ENCODE assay signal across 17 cellular contexts in genomic region chr20:32898721-32899120, GRCh38. TPM values are rescaled to one million over a fixed set of nuclear protein-coding genes. Genes with fewer than 3 reads are reported as not detected.
DNase-seq lines count a peak whose midpoint lies in the region; ATAC-seq and TF ChIP-seq lines count a peak whose summit lies in the region.
"Had no signal": no experiment of that assay in that cellular context is flagged by ENCODE, and none has a peak within 500 bp of the region (broad histone marks: within the 10 kb centered on the region; RNA-seq: fewer than 3 reads in every experiment).

No MANE protein-coding gene starts in this region.

- H3K27ac Mint-ChIP-seq in activated T-helper 17 cell treated with anti-CD3 and anti-CD28 coated beads, Interleukin-2, amount 50 U/mL, for 72 hours, result no peak overlapping the region
- H3K27ac Mint-ChIP-seq: activated CD4-positive, alpha-beta memory T cell treated with anti-CD3 and anti-CD28 coated beads, Interleukin-2, amount 10 ng/mL, durations not matched to agents 7 days and 5 days; stimulated activated memory B cell treated with anti-CD40 and anti-IgM and Interleukin-4, amounts not matched to agents 10 μg/mL and 1 μg/mL and 100 μg/mL, for 72 hours had no signal

- no peaks in the 10 kb centered on the region for H3K9me3 ChIP-seq in thyroid gland

- no peak overlapping the region for H3K4me3 Mint-ChIP-seq in activated T-helper 17 cell treated with anti-CD3 and anti-CD28 coated beads, Interleukin-2, amount 50 U/mL, for 72 hours
- H3K4me3 Mint-ChIP-seq: activated CD4-positive, alpha-beta memory T cell treated with anti-CD3 and anti-CD28 coated beads, Interleukin-2, amount 10 ng/mL, durations not matched to agents 7 days and 5 days; stimulated activated memory B cell treated with anti-CD40 and anti-IgM and Interleukin-4, amounts not matched to agents 10 μg/mL and 1 μg/mL and 100 μg/mL, for 72 hours had no signal

- H3K4me3 ChIP-seq in AG09309 (ENCODE audit: control insufficient read depth, low read depth, low read length) (no peak overlapping the region), thyroid gland (replicated peaks in 1 of 3) (no peak overlapping the region)

- peak; percentile 66 for DNase-seq in AG09309 (ENCODE audit: low read depth)
- DNase-seq in GM04504 (ENCODE audit: low read depth), result peak; percentile 81
- DNase-seq in hepatic stellate cell (ENCODE audit: low spot score), result peak; percentile 50
- DNase-seq in thyroid gland, result no peak
- no peak for DNase-seq in NCI-H82 treated with DMSO at 0.1 percent for 48 hours (lab: John Stamatoyannopoulos, UW; ENCODE audit: unreplicated experiment)
- DNase-seq in NOMO-1 (lab: John Stamatoyannopoulos, UW; ENCODE audit: unreplicated experiment in 2 of 2), result no peak
- no peak for DNase-seq in ureter (ENCODE audit: low spot score)
- DNase-seq: activated CD4-positive, alpha-beta memory T cell treated with anti-CD3 and anti-CD28 coated beads, Interleukin-2, amount 10 ng/mL, durations not matched to agents 7 days and 5 days; AML-193; cortex of kidney; NCI-H2081 treated with DMSO at 0.1 percent for 48 hours; small intestine had no signal

- ATAC-seq in activated T-helper 17 cell treated with anti-CD3 and anti-CD28 coated beads, Interleukin-2, amount 50 U/mL, for 72 hours (replicated peaks), result peak; percentile 47
- ATAC-seq: Panc1; stimulated activated memory B cell treated with anti-CD40 and anti-IgM and Interleukin-4, amounts not matched to agents 10 μg/mL and 1 μg/mL and 100 μg/mL, for 72 hours had no signal

- no peaks in the 10 kb centered on the region for H3K27me3 Mint-ChIP-seq in activated T-helper 17 cell treated with anti-CD3 and anti-CD28 coated beads, Interleukin-2, amount 50 U/mL, for 72 hours
- H3K27me3 Mint-ChIP-seq: activated CD4-positive, alpha-beta memory T cell treated with anti-CD3 and anti-CD28 coated beads, Interleukin-2, amount 10 ng/mL, durations not matched to agents 7 days and 5 days; stimulated activated memory B cell treated with anti-CD40 and anti-IgM and Interleukin-4, amounts not matched to agents 10 μg/mL and 1 μg/mL and 100 μg/mL, for 72 hours had no signal

- intact Hi-C loops in thyroid gland (cut with DNase I), result loop anchor here (5.0 kb wide), 1 partner anchor 194 kb away; no protein-coding TSS in a partner anchor

- H3K9me3 Mint-ChIP-seq in activated T-helper 17 cell treated with anti-CD3 and anti-CD28 coated beads, Interleukin-2, amount 50 U/mL, for 72 hours, result no peaks in the 10 kb centered on the region
- H3K9me3 Mint-ChIP-seq: activated CD4-positive, alpha-beta memory T cell treated with anti-CD3 and anti-CD28 coated beads, Interleukin-2, amount 10 ng/mL, durations not matched to agents 7 days and 5 days; stimulated activated memory B cell treated with anti-CD40 and anti-IgM and Interleukin-4, amounts not matched to agents 10 μg/mL and 1 μg/mL and 100 μg/mL, for 72 hours had no signal

- TF ChIP-seq CTCF in AG09309 (IDR thresholded peaks at IDR 0.05; ENCODE audit: control insufficient read depth, insufficient read depth, low read depth, low read length, missing control alignments) (no peak), thyroid gland (IDR thresholded peaks at IDR 0.05) (no peak)

- no peak overlapping the region for H3K27ac ChIP-seq in thyroid gland

- no peaks in the 10 kb centered on the region for H3K27me3 ChIP-seq in thyroid gland

- TF ChIP-seq POLR2A in thyroid gland (IDR thresholded peaks at IDR 0.05), result no peak

- H3K4me1 ChIP-seq in thyroid gland, result peaks cover 0 to 4% of the 10 kb centered on the region in 2 donors

- WGBS in thyroid gland, 2 donors, result 70 to 74% methylated on average over 5 of the region's 5 CpGs

- no peaks in the 10 kb centered on the region for H3K36me3 Mint-ChIP-seq in activated T-helper 17 cell treated with anti-CD3 and anti-CD28 coated beads, Interleukin-2, amount 50 U/mL, for 72 hours (ENCODE audit: low read depth)
- H3K36me3 Mint-ChIP-seq: stimulated activated memory B cell treated with anti-CD40 and anti-IgM and Interleukin-4, amounts not matched to agents 10 μg/mL and 1 μg/mL and 100 μg/mL, for 72 hours had no signal

- H3K36me3 ChIP-seq in thyroid gland, result no peaks in the 10 kb centered on the region

- no peaks in the 10 kb centered on the region for H3K4me1 Mint-ChIP-seq in activated T-helper 17 cell treated with anti-CD3 and anti-CD28 coated beads, Interleukin-2, amount 50 U/mL, for 72 hours
- H3K4me1 Mint-ChIP-seq: activated CD4-positive, alpha-beta memory T cell treated with anti-CD3 and anti-CD28 coated beads, Interleukin-2, amount 10 ng/mL, durations not matched to agents 7 days and 5 days had no signal

RNA-seq across cellular contexts. Expression of gene EFCAB8, which starts 40.0 kb away (rescaled TPM):
- under 1 TPM; 0.19 to 0.45 TPM for total RNA-seq in activated T-helper 17 cell treated with anti-CD3 and anti-CD28 coated beads, Interleukin-2, amount 50 U/mL, for 72 hours
- total RNA-seq in thyroid gland, result 1 to 10 TPM in 1 of 4 donors, under 1 TPM in 1, not detected in 2; 0.27 to 2.3 TPM
- total RNA-seq in ureter, result 1.0 TPM
- total RNA-seq: epithelial cell of proximal tubule, kidney epithelial cell had no signal

Comparison
In these comparisons a context has a peak if more than half of its experiments do, and no peak if none do; other contexts are left out.
1. DNase-seq: peak in AG09309 (single experiment), GM04504 (single experiment) and hepatic stellate cell (single experiment); none in thyroid gland (0 of 2), NCI-H82 treated with DMSO at 0.1 percent for 48 hours (single experiment), NOMO-1 (0 of 2) and ureter (single experiment).